In genomic region chr3:158248261-158248660, GRCh38 we compare ENCODE assay signal across 25 cellular contexts.
"Had no signal": no experiment of that assay in that cellular context is flagged by ENCODE, and none has a peak within 500 bp of the region (broad histone marks: within the 10 kb centered on the region; RNA-seq: fewer than 3 reads in every experiment).

No MANE protein-coding gene starts in this region.

- H3K27me3 ChIP-seq: colonic mucosa, dorsolateral prefrontal cortex, esophagus squamous epithelium, gastrocnemius medialis, vagina had no signal

- H3K9me3 ChIP-seq: colonic mucosa, gastrocnemius medialis, thoracic aorta, vagina had no signal

- H3K27ac Mint-ChIP-seq: activated B cell treated with CpG ODN at 0.5 μM for 24 hours; activated naive CD8-positive, alpha-beta T cell treated with anti-CD3 and anti-CD28 coated beads for 36 hours; activated T-helper 2 cell treated with anti-CD3 and anti-CD28 coated beads, Interferon-gamma antibody, Interleukin-2, Interleukin-4, amounts not matched to agents 10 μg/mL and 5 μg/mL and 100 μg/mL, durations not matched to agents 14 hours and 24 hours and 36 hours; effector memory CD8-positive, alpha-beta T cell; natural killer cell; progenitor cell of endocrine pancreas; type B pancreatic cell had no signal

- ATAC-seq: effector memory CD8-positive, alpha-beta T cell; gastrocnemius medialis; natural killer cell had no signal

- DNase-seq: activated B cell treated with CpG ODN at 0.5 μM for 24 hours; activated CD4-positive, alpha-beta T cell treated with anti-CD3 and anti-CD28 coated beads for 48 hours; activated naive CD4-positive, alpha-beta T cell; activated naive CD8-positive, alpha-beta T cell treated with anti-CD3 and anti-CD28 coated beads for 36 hours; activated T-cell treated with anti-CD3 and anti-CD28 coated beads, Interleukin-2, amount 50 U/mL, for 1 hour; colonic mucosa; dorsolateral prefrontal cortex; effector memory CD8-positive, alpha-beta T cell; esophagus squamous epithelium; gastrocnemius medialis; hippocampal formation; left ventricle myocardium inferior; mammary epithelial cell; midbrain; natural killer cell; stimulated activated CD4-positive, alpha-beta T cell treated with anti-CD3 and anti-CD28 coated beads, Interleukin-2, amount 100 ng/mL, for 48 hours; stimulated activated CD8-positive, alpha-beta memory T cell treated with anti-CD3 and anti-CD28 coated beads, Interleukin-4, amount 100 ng/mL, for 48 hours; stimulated activated naive CD4-positive, alpha-beta T cell treated with Interleukin-2 at 50 U/mL for 16 hours; T1000 had no signal

- H3K4me1 ChIP-seq: colonic mucosa, esophagus squamous epithelium, gastrocnemius medialis, vagina had no signal

- H3K36me3 ChIP-seq: colonic mucosa, gastrocnemius medialis, thoracic aorta, vagina had no signal

- H3K4me3 Mint-ChIP-seq: activated B cell treated with CpG ODN at 0.5 μM for 24 hours; activated naive CD8-positive, alpha-beta T cell treated with anti-CD3 and anti-CD28 coated beads for 36 hours; central memory CD8-positive, alpha-beta T cell; effector memory CD8-positive, alpha-beta T cell; natural killer cell; type B pancreatic cell had no signal

- H3K27ac ChIP-seq: colonic mucosa, dorsolateral prefrontal cortex, esophagus squamous epithelium, gastrocnemius medialis, left ventricle myocardium inferior, thoracic aorta, vagina had no signal

- H3K27me3 Mint-ChIP-seq: activated B cell treated with CpG ODN at 0.5 μM for 24 hours; activated naive CD8-positive, alpha-beta T cell treated with anti-CD3 and anti-CD28 coated beads for 36 hours; central memory CD8-positive, alpha-beta T cell; effector memory CD8-positive, alpha-beta T cell; progenitor cell of endocrine pancreas; type B pancreatic cell had no signal

- H3K4me3 ChIP-seq: colonic mucosa, dorsolateral prefrontal cortex, esophagus squamous epithelium, gastrocnemius medialis, left ventricle myocardium inferior, thoracic aorta, vagina had no signal
